In the genomic region with DNA sequence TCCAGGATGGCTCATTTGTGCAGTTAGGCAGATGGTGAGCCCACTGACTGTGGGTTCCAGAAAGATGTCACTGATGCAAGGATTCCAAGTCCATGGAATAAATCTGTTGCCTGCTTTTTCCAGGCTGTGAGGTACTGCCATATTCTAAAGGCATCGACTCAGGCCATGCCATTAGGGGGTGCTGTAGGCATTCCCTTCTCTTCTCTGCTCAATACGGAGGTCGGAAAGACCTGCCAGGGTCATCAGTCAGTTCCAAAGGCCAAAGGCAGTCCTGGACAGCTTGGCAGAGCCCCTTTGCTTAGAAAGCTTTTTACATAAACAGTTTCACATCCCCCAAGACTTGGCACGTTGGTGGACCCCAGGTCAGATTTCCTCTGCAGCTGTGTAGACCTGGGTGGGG, we compare ENCODE assay signal across 1 cellular context.
TF ChIP-seq lines count a peak whose summit lies in the region.

No MANE protein-coding gene starts in this region.

TF ChIP-seq in HepG2, 621 proteins besides CTCF, POLR2A, EP300 and RAD21 (continued from another document):
- TF ChIP-seq ZNF124 (CRISPR knock-in tag; IDR thresholded peaks at IDR 0.05) = 0 out of 2 replicates have a peak, but pooled peaks have one; percentile 33
- TF ChIP-seq SMAD3 (CRISPR knock-in tag; IDR thresholded peaks at IDR 0.05) = 0 out of 2 replicates have a peak, but pooled peaks have one; percentile 64
